18 cellular contexts compared by ENCODE assay signal in genomic region chr19:41230067-41230857, GRCh38. TPM values are rescaled to one million over a fixed set of nuclear protein-coding genes. Genes with fewer than 3 reads are reported as not detected.
DNase-seq lines count a peak whose midpoint lies in the region; ATAC-seq and TF ChIP-seq lines count a peak whose summit lies in the region.
"Had no signal": no experiment of that assay in that cellular context is flagged by ENCODE, and none has a peak within 500 bp of the region (broad histone marks: within the 10 kb centered on the region; RNA-seq: fewer than 3 reads in every experiment).

No MANE protein-coding gene starts in this region.

- H3K36me3 ChIP-seq in SK-N-SH (replicated peaks in 1 of 2; ENCODE audit: control insufficient read depth in 1 of 2, insufficient read depth in 2 of 2, low read length in 1 of 2) (peaks cover 6 to 62% of the 10 kb centered on the region in 2 experiments), SJSA1 (peaks cover 78% of the 10 kb centered on the region), fibroblast of lung (ENCODE audit: control insufficient read depth, insufficient read depth, low read length) (peaks cover 34% of the 10 kb centered on the region), tibial artery (peaks cover 36 to 46% (median 40%) of the 10 kb centered on the region in 3 donors)
- H3K36me3 ChIP-seq: BLaER1, SJCRH30 had no signal

- peaks cover 72% of the 10 kb centered on the region for H3K79me2 ChIP-seq in SK-N-SH (ENCODE audit: insufficient read depth)
- H3K79me2 ChIP-seq in fibroblast of lung (ENCODE audit: control insufficient read depth, insufficient read depth, low read length), result peaks cover 55% of the 10 kb centered on the region

- H3K4me1 ChIP-seq in SK-N-SH (ENCODE audit: control insufficient read depth in 1 of 2, insufficient read depth in 2 of 2, low read depth in 1 of 2, low read length in 1 of 2) (peaks cover 0 to 15% of the 10 kb centered on the region in 2 experiments; a peak in 2 of 4 replicates), SJSA1 (replicated peaks) (peaks cover 40% of the 10 kb centered on the region), fibroblast of lung (ENCODE audit: control insufficient read depth, extremely low read depth, insufficient read depth, low read length) (peaks cover 19% of the 10 kb centered on the region), tibial artery (peaks cover 0 to 32% (median 19%) of the 10 kb centered on the region in 4 donors)

- POLR2A ChIA-PET in SK-N-SH (lab: Yijun Ruan, JAX), result no interaction called here

- CTCF ChIA-PET in SK-N-SH (lab: Yijun Ruan, JAX), result no interaction called here

- no peak overlapping the region; the same call in 1 of the 2 replicates for H3K4me2 ChIP-seq in SK-N-SH
- H3K4me2 ChIP-seq in fibroblast of lung (ENCODE audit: extremely low read depth, insufficient read depth, low read length), result no peak overlapping the region
- H3K4me2 ChIP-seq: BLaER1 had no signal

- TF ChIP-seq CTCF in SK-N-SH (IDR thresholded peaks at IDR 0.05) (no peak), fibroblast of lung (conservative IDR thresholded peaks at IDR 0.05 in 1 of 2, IDR thresholded peaks at IDR 0.05 in 1 of 2; ENCODE audit: low read depth in 1 of 2, low read length in 2 of 2) (no peak), tibial artery (IDR thresholded peaks at IDR 0.05) (no peak)

- H4K20me1 ChIP-seq in SK-N-SH (ENCODE audit: insufficient read depth) (no peaks in the 10 kb centered on the region), fibroblast of lung (ENCODE audit: control insufficient read depth, extremely low read depth, insufficient read depth, low read length) (no peaks in the 10 kb centered on the region)
- H4K20me1 ChIP-seq: BLaER1 had no signal

- no peak for TF ChIP-seq RAD21 in SK-N-SH (IDR thresholded peaks at IDR 0.05; ENCODE audit: low read length)

- no peak for DNase-seq in SK-N-SH
- no peak for DNase-seq in SJSA1 (ENCODE audit: low read depth in 1 of 2, low spot score in 2 of 2)
- no peak for DNase-seq in fibroblast of lung (ENCODE audit: low read depth in 2 of 2)
- DNase-seq in tibial artery, result no peak
- no peak for DNase-seq in stimulated activated CD4-positive, alpha-beta T cell treated with anti-CD3 and anti-CD28 coated beads, Interleukin-4, amount 100 ng/mL, for 24 hours
- no peak for DNase-seq in NCI-H1417 treated with DMSO at 0.1 percent for 48 hours (lab: John Stamatoyannopoulos, UW)
- no peak for DNase-seq in NCI-H510A (lab: John Stamatoyannopoulos, UW)
- DNase-seq: CD8-positive, alpha-beta T cell; DMS79; Kasumi-1; MM.1S; NCI-H1105; NCI-H187; NCI-H526; SJCRH30 had no signal

- TF ChIP-seq EP300 in SK-N-SH (IDR thresholded peaks at IDR 0.05; ENCODE audit: borderline replicate concordance in 1 of 2, low read depth in 1 of 2, low read length in 1 of 2), result no peak

- H3K4me3 ChIP-seq in SK-N-SH (ENCODE audit: low read depth in 2 of 2, low read length in 1 of 2) (no peak overlapping the region), SJSA1 (no peak overlapping the region), fibroblast of lung (replicated peaks in 1 of 4; ENCODE audit: control extremely low read depth in 1 of 4, insufficient read depth in 1 of 4, low read depth in 3 of 4, low read length in 4 of 4) (no peak overlapping the region), tibial artery (no peak overlapping the region)
- H3K4me3 ChIP-seq: BLaER1, SJCRH30 had no signal

- WGBS in SK-N-SH (ENCODE audit: low lambda C conversion rate), result 85% methylated on average over 3 of the region's 3 CpGs

- peaks cover 40% of the 10 kb centered on the region for H3F3A ChIP-seq in SK-N-SH (replicated peaks; ENCODE audit: insufficient read depth)

- H3K9me3 ChIP-seq in SK-N-SH (no peaks in the 10 kb centered on the region), SJSA1 (replicated peaks) (no peaks in the 10 kb centered on the region), fibroblast of lung (ENCODE audit: control insufficient read depth, insufficient read depth, low read depth, low read length) (no peaks in the 10 kb centered on the region), tibial artery (no peaks in the 10 kb centered on the region)
- H3K9me3 ChIP-seq: BLaER1, SJCRH30 had no signal

- H3K27me3 ChIP-seq in SK-N-SH (ENCODE audit: insufficient read depth) (no peaks in the 10 kb centered on the region), SJSA1 (replicated peaks) (no peaks in the 10 kb centered on the region), fibroblast of lung (ENCODE audit: control insufficient read depth, insufficient read depth, low read length) (no peaks in the 10 kb centered on the region), tibial artery (no peaks in the 10 kb centered on the region)
- H3K27me3 ChIP-seq: BLaER1, SJCRH30 had no signal

- H3K9ac ChIP-seq in SK-N-SH, result no peak overlapping the region
- no peak overlapping the region for H3K9ac ChIP-seq in fibroblast of lung (ENCODE audit: insufficient read depth, low read length)
- H3K9ac ChIP-seq: BLaER1 had no signal

- intact Hi-C loops in tibial artery (cut with DNase I; ENCODE audit: low total_unique reads), result no loop called here

- H3K9me2 ChIP-seq in SK-N-SH, result no peaks in the 10 kb centered on the region

- ATAC-seq in SK-N-SH treated with all-trans-retinoic acid at 6 μM for 48 hours, result no peak
- ATAC-seq: CD8-positive, alpha-beta T cell had no signal

- H2AFZ ChIP-seq in SK-N-SH (ENCODE audit: low read depth) (no peak overlapping the region), fibroblast of lung (ENCODE audit: low read length) (no peak overlapping the region)

- H3K27ac ChIP-seq in SK-N-SH (ENCODE audit: low read depth in 2 of 2, low read length in 1 of 2) (peak overlapping the region in 1 of 2 experiments; percentile 14; a peak in 1 of 4 replicates), SJSA1 (0 out of 2 replicates have a peak overlapping the region, but pooled peaks have one; percentile 6), fibroblast of lung (ENCODE audit: insufficient read depth, low read length) (peak overlapping the region; percentile 69), tibial artery (peak overlapping the region; percentile 8 to 33)
- H3K27ac ChIP-seq: 22Rv1, BLaER1, SJCRH30 had no signal

TF ChIP-seq in SK-N-SH, 30 proteins besides CTCF, POLR2A, EP300 and RAD21:
- 0 out of 2 replicates have a peak, but pooled peaks have one; percentile 15 for TF ChIP-seq POLR2AphosphoS5 (IDR thresholded peaks at IDR 0.05; ENCODE audit: low read depth, low read length)
- no peak for TF ChIP-seq ELF1 (IDR thresholded peaks at IDR 0.05)

TF ChIP-seq in SK-N-SH treated with all-trans-retinoic acid at 6 μM for 48 hours, 23 proteins besides CTCF, POLR2A, EP300 and RAD21 (continues in another document):
- TF ChIP-seq ZNF70 (CRISPR knock-in tag; IDR thresholded peaks at IDR 0.05) (no peak), TSHZ2 (CRISPR knock-in tag; IDR thresholded peaks at IDR 0.05) (no peak), PPARA (CRISPR knock-in tag; IDR thresholded peaks at IDR 0.05; ENCODE audit: borderline replicate concordance) (no peak), CSDC2 (CRISPR knock-in tag; IDR thresholded peaks at IDR 0.05) (no peak)

RNA-seq across cellular contexts. Expression of gene AXL, which starts 11.2 kb away (rescaled TPM):
- polyA plus RNA-seq in SK-N-SH (2012; rRNA removed) (78.8 and 82.6 TPM in 2 replicates), fibroblast of lung (231 and 319 TPM in 2 replicates)
- polyA plus RNA-seq in SK-N-SH (2012; cell fraction: cytosol; rRNA removed), result 47.4 and 58.0 TPM in 2 replicates
- 71.7 and 77.3 TPM in 2 replicates for polyA plus RNA-seq in SK-N-SH (2012; cell fraction: nucleus; rRNA removed)
- total RNA-seq in SJSA1 (2014; rRNA removed; shearing (Covaris generic)), result 181 and 224 TPM in 2 replicates
- total RNA-seq in fibroblast of lung, result 107 and 223 TPM in 2 replicates
- 332 and 351 TPM in 2 replicates for polyA plus RNA-seq in fibroblast of lung (2012)
- 2,777 and 4,130 TPM in 2 replicates for polyA minus RNA-seq in fibroblast of lung (ENCODE audit: low replicate concordance)

RNA-seq across cellular contexts. Expression of gene HNRNPUL1, which starts 33.9 kb away (rescaled TPM):
- 34.2 and 41.5 TPM in 2 replicates for polyA plus RNA-seq in SK-N-SH (2012; rRNA removed)
- 32.5 and 33.9 TPM in 2 replicates for polyA plus RNA-seq in SK-N-SH (2012; cell fraction: cytosol; rRNA removed)
- polyA plus RNA-seq in SK-N-SH (2012; cell fraction: nucleus; rRNA removed), result 35.8 and 43.2 TPM in 2 replicates
- total RNA-seq in SJSA1 (2014; rRNA removed; shearing (Covaris generic)), result 147 and 162 TPM in 2 replicates
- total RNA-seq in fibroblast of lung, result 47.3 and 58.1 TPM in 2 replicates
- polyA plus RNA-seq in fibroblast of lung, result 36.4 and 60.4 TPM in 2 replicates
- 121 and 163 TPM in 2 replicates for polyA plus RNA-seq in fibroblast of lung (2012)
- polyA minus RNA-seq in fibroblast of lung (ENCODE audit: low replicate concordance), result 123 and 228 TPM in 2 replicates

RNA-seq across cellular contexts. Expression of gene CYP2S1, which starts 37.2 kb away (rescaled TPM):
- polyA plus RNA-seq in SK-N-SH (2012; rRNA removed), result 0.50 and 0.67 TPM in 2 replicates
- 0.67 and 0.73 TPM in 2 replicates for polyA plus RNA-seq in SK-N-SH (2012; cell fraction: cytosol; rRNA removed)
- 0.98 and 0.99 TPM in 2 replicates for polyA plus RNA-seq in SK-N-SH (2012; cell fraction: nucleus; rRNA removed)
- total RNA-seq in SJSA1 (2014; rRNA removed; shearing (Covaris generic)), result not detected in 2 replicates
- 2.1 and 3.5 TPM in 2 replicates for total RNA-seq in fibroblast of lung
- 0.93 and 7.5 TPM in 2 replicates for polyA plus RNA-seq in fibroblast of lung
- polyA plus RNA-seq in fibroblast of lung (2012), result 3.0 and 29.9 TPM in 2 replicates
- 13.9 and 79.2 TPM in 2 replicates for polyA minus RNA-seq in fibroblast of lung (ENCODE audit: low replicate concordance)
- total RNA-seq: SJCRH30 had no signal
